ENCODE assay signal across 12 cellular contexts in the genomic region with DNA sequence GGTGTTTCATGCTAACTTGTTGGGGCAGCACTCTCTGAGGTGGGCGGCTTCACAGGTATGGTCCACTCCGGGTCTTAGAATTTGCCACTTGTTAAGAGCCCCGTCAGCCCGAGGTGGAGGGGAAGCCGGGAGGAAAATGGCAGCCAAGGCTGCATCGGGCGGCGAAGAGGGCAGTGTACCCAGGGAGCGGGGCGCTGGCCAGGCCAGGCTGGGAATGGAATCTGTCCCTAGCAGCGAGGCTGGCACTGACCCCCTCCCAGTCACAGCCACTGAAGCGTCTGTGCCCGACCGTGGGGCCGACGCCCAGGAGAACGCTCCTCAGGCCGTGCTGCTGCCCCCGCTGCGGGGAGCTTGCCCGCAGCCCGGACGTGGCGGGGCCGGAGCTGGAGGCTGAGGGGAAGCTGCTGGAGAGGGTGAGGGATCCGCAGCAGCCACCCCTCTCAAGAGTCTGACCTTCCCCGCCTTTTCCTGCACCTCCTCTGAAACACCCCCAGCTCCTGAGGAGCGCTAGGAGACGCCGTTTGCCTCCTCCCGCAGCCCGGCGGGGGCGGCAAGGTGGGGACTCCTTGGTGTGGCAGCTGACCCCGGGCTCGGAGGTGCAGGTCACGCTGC.
DNase-seq lines count a peak whose midpoint lies in the region; ATAC-seq and TF ChIP-seq lines count a peak whose summit lies in the region.
"Had no signal": no experiment of that assay in that cellular context is flagged by ENCODE, and none has a peak within 500 bp of the region (broad histone marks: within the 10 kb centered on the region; RNA-seq: fewer than 3 reads in every experiment).

No MANE protein-coding gene starts in this region.

- in situ Hi-C loops in brain microvascular endothelial cell (cut with HindIII; ENCODE audit: low pct_ligation_motif_present, low sequenced_read_pairs), result no loop called here

- DNase-seq in breast epithelium (ENCODE audit: low spot score in 2 of 2), result no peak
- DNase-seq in MCF 10A (ENCODE audit: unreplicated experiment), result no peak
- no peak for DNase-seq in brain microvascular endothelial cell
- DNase-seq in left kidney (ENCODE audit: low read depth, low spot score), result peak; percentile 88
- no peak for DNase-seq in GM19240 (ENCODE audit: insufficient read length, low spot score)
- DNase-seq: activated naive CD4-positive, alpha-beta T cell treated with Interleukin-2 at 50 U/mL for 16 hours; MG63; PC-9 had no signal

- H3K27ac ChIP-seq in breast epithelium (no peak overlapping the region), brain microvascular endothelial cell (no peak overlapping the region), thymus (ENCODE audit: low read depth) (no peak overlapping the region), gastroesophageal sphincter (no peak overlapping the region)
- H3K27ac ChIP-seq: PC-9, vagina had no signal

- H3K9me3 ChIP-seq in breast epithelium, result peaks cover 0 to 9% of the 10 kb centered on the region in 2 donors
- H3K9me3 ChIP-seq in thymus (ENCODE audit: control insufficient read depth), result no peaks in the 10 kb centered on the region
- peaks cover 0 to 17% (median 0%) of the 10 kb centered on the region in 3 donors for H3K9me3 ChIP-seq in gastroesophageal sphincter
- H3K9me3 ChIP-seq: MG63, vagina had no signal

- ATAC-seq in GM18867 (IDR thresholded peaks at IDR 0.05; ENCODE audit: unreplicated experiment), result no peak
- ATAC-seq in gastroesophageal sphincter, result no peak

- intact Hi-C loops in breast epithelium (cut with DNase I; ENCODE audit: low total_unique reads), result no loop called here
- intact Hi-C loops in MCF 10A (cut with micrococcal nuclease), result no loop called here

- no peak for TF ChIP-seq CTCF in breast epithelium (IDR thresholded peaks at IDR 0.05)
- no peak for TF ChIP-seq CTCF in MCF 10A (IDR thresholded peaks at IDR 0.05; ENCODE audit: unreplicated experiment)
- TF ChIP-seq CTCF in brain microvascular endothelial cell (IDR thresholded peaks at IDR 0.05; ENCODE audit: low read depth, low read length, missing control alignments), result no peak
- TF ChIP-seq CTCF in gastroesophageal sphincter (IDR thresholded peaks at IDR 0.05), result no peak

- peaks cover 15% of the 10 kb centered on the region for H3K9me3 Mint-ChIP-seq in MCF 10A (ENCODE audit: unreplicated experiment)

- TF ChIP-seq POLR2A in breast epithelium (IDR thresholded peaks at IDR 0.05), result no peak
- no peak for TF ChIP-seq POLR2A in gastroesophageal sphincter (IDR thresholded peaks at IDR 0.05)

- H3K4me3 ChIP-seq in breast epithelium (peak overlapping the region in 2 of 3 donors; percentile 34 to 35), brain microvascular endothelial cell (ENCODE audit: low read depth, low read length) (peak overlapping the region; percentile 48), thymus (ENCODE audit: low read length) (peak overlapping the region; percentile 39), gastroesophageal sphincter (no peak overlapping the region)
- H3K4me3 ChIP-seq: MG63, PC-9, vagina had no signal

- CTCF ChIA-PET in MCF 10A (lab: Yijun Ruan, JAX), result interaction anchor here (0.6 kb wide), 1 partner anchor 191 kb away, joined by 3 read pairs; no protein-coding TSS in a partner anchor

- H3K4me1 ChIP-seq in breast epithelium (no peaks in the 10 kb centered on the region), thymus (ENCODE audit: control insufficient read depth, insufficient read depth, low read length) (no peaks in the 10 kb centered on the region), gastroesophageal sphincter (no peaks in the 10 kb centered on the region)
- H3K4me1 ChIP-seq: vagina had no signal

- POLR2A ChIA-PET in MCF 10A (lab: Yijun Ruan, JAX), result no interaction called here

- H3K27me3 Mint-ChIP-seq in MCF 10A (ENCODE audit: insufficient read depth, unreplicated experiment), result no peaks in the 10 kb centered on the region

- H3K27me3 ChIP-seq in breast epithelium (no peaks in the 10 kb centered on the region), brain microvascular endothelial cell (replicated peaks) (no peaks in the 10 kb centered on the region), thymus (ENCODE audit: control insufficient read depth, insufficient read depth) (no peaks in the 10 kb centered on the region), gastroesophageal sphincter (peaks cover 5% of the 10 kb centered on the region)
- H3K27me3 ChIP-seq: MG63, vagina had no signal

- no peak for TF ChIP-seq EP300 in gastroesophageal sphincter (IDR thresholded peaks at IDR 0.05)

- H3K36me3 ChIP-seq in breast epithelium (no peaks in the 10 kb centered on the region), brain microvascular endothelial cell (replicated peaks) (no peaks in the 10 kb centered on the region), thymus (ENCODE audit: control insufficient read depth, insufficient read depth) (no peaks in the 10 kb centered on the region), gastroesophageal sphincter (no peaks in the 10 kb centered on the region)
- H3K36me3 ChIP-seq: MG63, vagina had no signal

- H3K27ac Mint-ChIP-seq in MCF 10A (ENCODE audit: low read depth, unreplicated experiment), result no peak overlapping the region

- no peaks in the 10 kb centered on the region for H3K36me3 Mint-ChIP-seq in MCF 10A (ENCODE audit: insufficient read depth, unreplicated experiment)

- H3K4me1 Mint-ChIP-seq in MCF 10A (ENCODE audit: insufficient read depth, unreplicated experiment), result peaks cover 6% of the 10 kb centered on the region

- no peak overlapping the region for H3K4me3 Mint-ChIP-seq in MCF 10A (ENCODE audit: unreplicated experiment)

- BruUV-seq in MCF 10A (replicated peaks; lab: Mats Ljungman, UMichigan), result no TSS peak

- WGBS in thymus, result 65% methylated on average over 37 of the region's 37 CpGs
- 35 to 60% methylated on average over 1 to 5 of the region's 37 CpGs for WGBS in gastroesophageal sphincter (ENCODE audit: low coverage in 1 of 2), 2 donors

Comparison
In these comparisons a context has a peak if more than half of its experiments do, and no peak if none do; other contexts are left out.
1. H3K4me3 ChIP-seq: peak in breast epithelium (2 of 3), brain microvascular endothelial cell (single experiment) and thymus (single experiment); none in gastroesophageal sphincter (0 of 2).